ENCODE assay signal across 17 cellular contexts in the genomic region with DNA sequence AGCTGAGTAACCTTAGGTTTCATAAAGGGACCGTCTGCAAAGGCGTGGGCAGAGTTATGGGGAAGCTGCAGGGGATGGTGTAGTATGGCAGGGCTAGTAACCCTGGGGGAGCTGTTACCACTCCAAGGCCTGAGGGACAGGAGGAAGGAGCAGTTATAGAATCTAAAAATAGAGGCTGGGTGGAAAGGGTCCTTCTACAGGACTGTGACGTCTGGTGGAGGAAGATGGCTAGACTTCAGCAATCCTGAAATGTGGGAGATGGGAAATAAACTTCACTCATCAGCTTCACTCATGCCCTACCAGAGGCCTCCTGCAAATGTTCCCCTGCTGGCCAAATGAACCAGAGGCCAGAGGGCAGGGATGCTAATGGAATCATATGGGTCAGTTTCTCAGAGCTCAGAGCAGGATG.
"Had no signal": no experiment of that assay in that cellular context is flagged by ENCODE, and none has a peak within 500 bp of the region (broad histone marks: within the 10 kb centered on the region; RNA-seq: fewer than 3 reads in every experiment).

No MANE protein-coding gene starts in this region.

- H3K36me3 ChIP-seq: neutrophil, thyroid gland, vagina had no signal

- H3K4me3 Mint-ChIP-seq: activated CD8-positive, alpha-beta memory T cell treated with anti-CD3 and anti-CD28 coated beads, Interleukin-2, amount 10 ng/mL, durations not matched to agents 7 days and 5 days; activated naive CD4-positive, alpha-beta T cell treated with anti-CD3 and anti-CD28 coated beads, Interleukin-2, amount 50 U/mL, for 24 hours; activated T-cell treated with anti-CD3 and anti-CD28 coated beads, Interleukin-2, amount 50 U/mL, for 24 hours; central memory CD8-positive, alpha-beta T cell; dendritic cell treated with granulocyte-macrophage colony-stimulating factor and Interleukin-4, amounts not matched to agents 40 ng/mL and 50 ng/mL, for 4 days; memory B cell; stimulated activated effector memory CD8-positive, alpha-beta T cell treated with anti-CD3 and anti-CD28 coated beads, Interleukin-12 subunit alpha, Interleukin-12 subunit beta, amount 100 ng/mL, for 72 hours had no signal

- H3K4me3 ChIP-seq: body of pancreas, thyroid gland, vagina had no signal

- H3K36me3 Mint-ChIP-seq: activated CD8-positive, alpha-beta memory T cell treated with anti-CD3 and anti-CD28 coated beads, Interleukin-2, amount 10 ng/mL, durations not matched to agents 7 days and 5 days; activated naive CD4-positive, alpha-beta T cell treated with anti-CD3 and anti-CD28 coated beads, Interleukin-2, amount 50 U/mL, for 24 hours; memory B cell; stimulated activated effector memory CD8-positive, alpha-beta T cell treated with anti-CD3 and anti-CD28 coated beads, Interleukin-12 subunit alpha, Interleukin-12 subunit beta, amount 100 ng/mL, for 72 hours had no signal

- H3K9me3 Mint-ChIP-seq: activated naive CD4-positive, alpha-beta T cell treated with anti-CD3 and anti-CD28 coated beads, Interleukin-2, amount 50 U/mL, for 24 hours; activated T-cell treated with anti-CD3 and anti-CD28 coated beads, Interleukin-2, amount 50 U/mL, for 24 hours; central memory CD8-positive, alpha-beta T cell; dendritic cell treated with granulocyte-macrophage colony-stimulating factor and Interleukin-4, amounts not matched to agents 40 ng/mL and 50 ng/mL, for 4 days; memory B cell had no signal

- H3K27me3 Mint-ChIP-seq: activated CD8-positive, alpha-beta memory T cell treated with anti-CD3 and anti-CD28 coated beads, Interleukin-2, amount 10 ng/mL, durations not matched to agents 7 days and 5 days; activated naive CD4-positive, alpha-beta T cell treated with anti-CD3 and anti-CD28 coated beads, Interleukin-2, amount 50 U/mL, for 24 hours; dendritic cell treated with granulocyte-macrophage colony-stimulating factor and Interleukin-4, amounts not matched to agents 40 ng/mL and 50 ng/mL, for 4 days; memory B cell had no signal

- H3K27ac ChIP-seq: body of pancreas, neutrophil, thyroid gland, vagina had no signal

- H3K27me3 ChIP-seq: body of pancreas, neutrophil, thyroid gland, vagina had no signal

- H3K27ac Mint-ChIP-seq: activated CD8-positive, alpha-beta memory T cell treated with anti-CD3 and anti-CD28 coated beads, Interleukin-2, amount 10 ng/mL, durations not matched to agents 7 days and 5 days; activated naive CD4-positive, alpha-beta T cell treated with anti-CD3 and anti-CD28 coated beads, Interleukin-2, amount 50 U/mL, for 24 hours; activated T-cell treated with anti-CD3 and anti-CD28 coated beads, Interleukin-2, amount 50 U/mL, for 24 hours; dendritic cell treated with granulocyte-macrophage colony-stimulating factor and Interleukin-4, amounts not matched to agents 40 ng/mL and 50 ng/mL, for 4 days; memory B cell; stimulated activated effector memory CD8-positive, alpha-beta T cell treated with anti-CD3 and anti-CD28 coated beads, Interleukin-12 subunit alpha, Interleukin-12 subunit beta, amount 100 ng/mL, for 72 hours had no signal

- H3K4me1 Mint-ChIP-seq: activated CD8-positive, alpha-beta memory T cell treated with anti-CD3 and anti-CD28 coated beads, Interleukin-2, amount 10 ng/mL, durations not matched to agents 7 days and 5 days; activated naive CD4-positive, alpha-beta T cell treated with anti-CD3 and anti-CD28 coated beads, Interleukin-2, amount 50 U/mL, for 24 hours; central memory CD8-positive, alpha-beta T cell; memory B cell; stimulated activated effector memory CD8-positive, alpha-beta T cell treated with anti-CD3 and anti-CD28 coated beads, Interleukin-12 subunit alpha, Interleukin-12 subunit beta, amount 100 ng/mL, for 72 hours had no signal

- DNase-seq: activated CD4-positive, alpha-beta T cell treated with anti-CD3 and anti-CD28 coated beads for 1 hour; activated CD4-positive, alpha-beta T cell treated with anti-CD3 and anti-CD28 coated beads, Interleukin-2, amount 50 U/mL, for 48 hours; activated CD8-positive, alpha-beta memory T cell treated with anti-CD3 and anti-CD28 coated beads, Interleukin-2, amount 10 ng/mL, durations not matched to agents 7 days and 5 days; activated effector memory CD4-positive, alpha-beta T cell treated with Interleukin-2 at 50 U/mL for 16 hours; activated T-cell treated with anti-CD3 and anti-CD28 coated beads, Interleukin-2, amount 50 U/mL, for 24 hours; body of pancreas; right cardiac atrium; T-helper 9 cell; thyroid gland had no signal

- H3K4me1 ChIP-seq: body of pancreas, thyroid gland, vagina had no signal

- H3K9me3 ChIP-seq: body of pancreas, neutrophil, thyroid gland, vagina had no signal

- ATAC-seq: activated CD8-positive, alpha-beta memory T cell treated with anti-CD3 and anti-CD28 coated beads, Interleukin-2, amount 10 ng/mL, durations not matched to agents 7 days and 5 days; body of pancreas; left lobe of liver; right cardiac atrium; stimulated activated effector memory CD8-positive, alpha-beta T cell treated with anti-CD3 and anti-CD28 coated beads, Interleukin-12 subunit alpha, Interleukin-12 subunit beta, amount 100 ng/mL, for 72 hours had no signal
